Comparison of ENCODE assay signal across 12 cellular contexts in the genomic region with DNA sequence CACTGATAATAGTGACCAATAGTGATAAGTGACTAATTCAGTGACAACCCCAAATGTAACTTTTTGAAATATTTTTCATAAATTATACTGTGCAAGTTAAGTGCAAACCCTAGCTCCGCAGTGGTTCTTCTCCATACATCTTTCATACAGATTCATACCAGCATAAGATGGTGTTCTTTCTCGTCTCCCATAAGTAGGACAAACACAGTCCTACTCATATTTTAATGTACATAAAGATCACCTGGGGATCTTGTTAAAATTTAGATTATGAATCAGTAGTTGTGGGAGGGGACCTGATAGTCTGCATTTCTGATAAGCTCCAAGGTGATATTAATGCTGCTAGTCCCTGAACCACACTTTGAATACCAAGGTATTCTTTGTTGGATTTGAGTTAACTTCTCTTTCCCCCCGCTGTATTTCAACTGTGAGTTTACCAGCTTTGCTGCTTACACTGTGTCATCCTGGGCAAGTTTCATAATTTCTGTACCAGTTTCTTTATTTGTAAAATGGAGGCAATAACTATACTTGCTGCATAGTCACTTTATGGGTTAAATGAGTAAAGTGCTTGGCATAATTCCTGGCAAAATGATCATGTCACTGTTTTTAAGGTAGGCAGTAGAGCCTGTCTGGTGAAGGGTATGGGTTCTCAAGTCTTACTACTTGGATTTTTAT. TPM values are rescaled to one million over a fixed set of nuclear protein-coding genes. Genes with fewer than 3 reads are reported as not detected.
A peak's percentile ranks its signal among the peaks of the same experiment; 100 is the strongest.
DNase-seq lines count a peak whose midpoint lies in the region; ATAC-seq and TF ChIP-seq lines count a peak whose summit lies in the region.
"Had no signal": no experiment of that assay in that cellular context is flagged by ENCODE, and none has a peak within 500 bp of the region (broad histone marks: within the 10 kb centered on the region; RNA-seq: fewer than 3 reads in every experiment).

No MANE protein-coding gene starts in this region.

- H3K4me1 Mint-ChIP-seq in activated CD4-positive, alpha-beta T cell treated with anti-CD3 and anti-CD28 coated beads for 36 hours, result peaks cover 22% of the 10 kb centered on the region
- H3K4me1 Mint-ChIP-seq in activated T-cell treated with anti-CD3 and anti-CD28 coated beads, Interleukin-2, amount 50 U/mL, for 72 hours (ENCODE audit: low read depth), result peaks cover 29% of the 10 kb centered on the region
- H3K4me1 Mint-ChIP-seq in natural killer cell treated with Interleukin-12 subunit alpha and Interleukin-12 subunit beta and Interleukin-15 and Interleukin-18, amount 100 ng/mL, for 72 hours (ENCODE audit: low read depth in 2 of 2), result peaks cover 18 to 39% of the 10 kb centered on the region in 2 donors
- peaks cover 0 to 10% of the 10 kb centered on the region in 2 donors for H3K4me1 Mint-ChIP-seq in natural killer cell

- no peaks in the 10 kb centered on the region for H3K9me3 Mint-ChIP-seq in activated CD4-positive, alpha-beta T cell treated with anti-CD3 and anti-CD28 coated beads for 36 hours (ENCODE audit: low read depth)
- no peaks in the 10 kb centered on the region for H3K9me3 Mint-ChIP-seq in activated T-cell treated with anti-CD3 and anti-CD28 coated beads, Interleukin-2, amount 50 U/mL, for 72 hours
- no peaks in the 10 kb centered on the region for H3K9me3 Mint-ChIP-seq in natural killer cell treated with Interleukin-12 subunit alpha and Interleukin-12 subunit beta and Interleukin-15 and Interleukin-18, amount 100 ng/mL, for 72 hours
- no peaks in the 10 kb centered on the region for H3K9me3 Mint-ChIP-seq in natural killer cell
- H3K9me3 Mint-ChIP-seq: CD4-positive, alpha-beta T cell; H9 had no signal

- TF ChIP-seq CTCF in natural killer cell (IDR thresholded peaks at IDR 0.05), result no peak

- H3K4me3 Mint-ChIP-seq in activated CD4-positive, alpha-beta T cell treated with anti-CD3 and anti-CD28 coated beads for 36 hours, result no peak overlapping the region
- peak overlapping the region in 1 of 2 donors; percentile 71 for H3K4me3 Mint-ChIP-seq in activated T-cell treated with anti-CD3 and anti-CD28 coated beads, Interleukin-2, amount 50 U/mL, for 72 hours
- no peak overlapping the region for H3K4me3 Mint-ChIP-seq in natural killer cell treated with Interleukin-12 subunit alpha and Interleukin-12 subunit beta and Interleukin-15 and Interleukin-18, amount 100 ng/mL, for 72 hours
- no peak overlapping the region for H3K4me3 Mint-ChIP-seq in natural killer cell
- H3K4me3 Mint-ChIP-seq: CD4-positive, alpha-beta T cell; H9 had no signal

- H3K36me3 Mint-ChIP-seq in activated CD4-positive, alpha-beta T cell treated with anti-CD3 and anti-CD28 coated beads for 36 hours (ENCODE audit: low read depth), result peaks cover 23% of the 10 kb centered on the region
- H3K36me3 Mint-ChIP-seq in activated T-cell treated with anti-CD3 and anti-CD28 coated beads, Interleukin-2, amount 50 U/mL, for 72 hours (ENCODE audit: insufficient read depth in 2 of 2), result peaks cover 7 to 18% of the 10 kb centered on the region in 2 donors
- peaks cover 31% of the 10 kb centered on the region for H3K36me3 Mint-ChIP-seq in natural killer cell treated with Interleukin-12 subunit alpha and Interleukin-12 subunit beta and Interleukin-15 and Interleukin-18, amount 100 ng/mL, for 72 hours
- H3K36me3 Mint-ChIP-seq in natural killer cell, result no peaks in the 10 kb centered on the region

- peak; percentile 91 for ATAC-seq in activated CD4-positive, alpha-beta T cell treated with anti-CD3 and anti-CD28 coated beads for 36 hours
- ATAC-seq in activated T-cell treated with anti-CD3 and anti-CD28 coated beads, Interleukin-2, amount 50 U/mL, for 72 hours (replicated peaks in 1 of 2), result peak; percentile 92 to 96
- peak in 1 of 2 donors; percentile 86 for ATAC-seq in natural killer cell treated with Interleukin-12 subunit alpha and Interleukin-12 subunit beta and Interleukin-15 and Interleukin-18, amount 100 ng/mL, for 72 hours
- ATAC-seq in natural killer cell, result no peak
- ATAC-seq: A549 had no signal

- POLR2A ChIA-PET in activated CD4-positive, alpha-beta T cell treated with anti-CD3 and anti-CD28 coated beads for 36 hours (lab: Charles Lee), result no interaction called here

- DNase-seq in activated CD4-positive, alpha-beta T cell treated with anti-CD3 and anti-CD28 coated beads for 36 hours, result no peak
- DNase-seq in activated CD4-positive, alpha-beta T cell treated with anti-CD3 and anti-CD28 coated beads for 1 hour, result no peak
- DNase-seq in activated T-cell treated with anti-CD3 and anti-CD28 coated beads, Interleukin-2, amount 50 U/mL, for 72 hours, result peak in 1 of 2 donors; percentile 12
- no peak for DNase-seq in activated T-cell treated with anti-CD3 and anti-CD28 coated beads, Interleukin-2, amount 50 U/mL, for 1 hour
- no peak for DNase-seq in natural killer cell treated with Interleukin-12 subunit alpha and Interleukin-12 subunit beta and Interleukin-15 and Interleukin-18, amount 100 ng/mL, for 72 hours (ENCODE audit: low spot score)
- DNase-seq in natural killer cell (no peak), dedifferentiated amniotic fluid mesenchymal stem cell (ENCODE audit: extremely low spot score) (no peak)
- DNase-seq: AML-193; Caco-2; CD4-positive, alpha-beta T cell; H9 had no signal

- intact Hi-C loops in activated CD4-positive, alpha-beta T cell treated with anti-CD3 and anti-CD28 coated beads for 36 hours (cut with DNase I, micrococcal nuclease), result loop anchor here (1.0 to 5.0 kb wide), 5 partner anchors 36 to 113 kb away; a partner anchor contains a TSS
- intact Hi-C loops in natural killer cell (cut with micrococcal nuclease), result loop anchor here (5.0 kb wide), 2 partner anchors 113 to 853 kb away; no protein-coding TSS in a partner anchor

- H3K27ac Mint-ChIP-seq in activated CD4-positive, alpha-beta T cell treated with anti-CD3 and anti-CD28 coated beads for 36 hours, result no peak overlapping the region
- H3K27ac Mint-ChIP-seq in activated T-cell treated with anti-CD3 and anti-CD28 coated beads, Interleukin-2, amount 50 U/mL, for 72 hours, result peak overlapping the region; percentile 85
- peak overlapping the region; percentile 4 to 61 for H3K27ac Mint-ChIP-seq in natural killer cell treated with Interleukin-12 subunit alpha and Interleukin-12 subunit beta and Interleukin-15 and Interleukin-18, amount 100 ng/mL, for 72 hours
- H3K27ac Mint-ChIP-seq in natural killer cell, result no peak overlapping the region
- H3K27ac Mint-ChIP-seq: CD4-positive, alpha-beta T cell; H9 had no signal

- H3K27me3 Mint-ChIP-seq in activated CD4-positive, alpha-beta T cell treated with anti-CD3 and anti-CD28 coated beads for 36 hours, result no peaks in the 10 kb centered on the region
- no peaks in the 10 kb centered on the region for H3K27me3 Mint-ChIP-seq in activated T-cell treated with anti-CD3 and anti-CD28 coated beads, Interleukin-2, amount 50 U/mL, for 72 hours (ENCODE audit: low read depth)
- H3K27me3 Mint-ChIP-seq in natural killer cell treated with Interleukin-12 subunit alpha and Interleukin-12 subunit beta and Interleukin-15 and Interleukin-18, amount 100 ng/mL, for 72 hours, result no peaks in the 10 kb centered on the region
- no peaks in the 10 kb centered on the region for H3K27me3 Mint-ChIP-seq in natural killer cell (ENCODE audit: low read depth in 2 of 2)
- H3K27me3 Mint-ChIP-seq: CD4-positive, alpha-beta T cell had no signal

- CTCF ChIA-PET in activated CD4-positive, alpha-beta T cell treated with anti-CD3 and anti-CD28 coated beads for 36 hours (lab: Charles Lee), result interaction anchor here (0.9 to 2.0 kb wide), 8 partner anchors 9 to 817 kb away, joined by 3 to 8 read pairs (median 4); no protein-coding TSS in a partner anchor

RNA-seq across cellular contexts. Expression of a gene that starts 34.7 kb away (rescaled TPM):
- 10 to 100 TPM; 22.4 to 27.4 TPM for total RNA-seq in activated CD4-positive, alpha-beta T cell treated with anti-CD3 and anti-CD28 coated beads for 36 hours
- total RNA-seq in activated T-cell treated with anti-CD3 and anti-CD28 coated beads, Interleukin-2, amount 50 U/mL, for 72 hours, result 10 to 100 TPM; 37.3 to 41.7 TPM
- total RNA-seq in natural killer cell treated with Interleukin-12 subunit alpha and Interleukin-12 subunit beta and Interleukin-15 and Interleukin-18, amount 100 ng/mL, for 72 hours, result 10 to 100 TPM; 22.5 to 35.1 TPM
- 10 to 100 TPM; 52.5 to 60.4 (median 54.7) TPM for total RNA-seq in natural killer cell

RNA-seq across cellular contexts. Expression of a gene that starts 56.0 kb away (rescaled TPM):
- 10 to 100 TPM; 21.3 to 28.9 TPM for total RNA-seq in activated CD4-positive, alpha-beta T cell treated with anti-CD3 and anti-CD28 coated beads for 36 hours
- total RNA-seq in activated T-cell treated with anti-CD3 and anti-CD28 coated beads, Interleukin-2, amount 50 U/mL, for 72 hours, result 10 to 100 TPM; 19.1 to 20.1 TPM
- 10 to 100 TPM; 13.2 to 30.8 TPM for total RNA-seq in natural killer cell treated with Interleukin-12 subunit alpha and Interleukin-12 subunit beta and Interleukin-15 and Interleukin-18, amount 100 ng/mL, for 72 hours
- 10 to 100 TPM; 11.9 to 16.7 (median 12.2) TPM for total RNA-seq in natural killer cell

RNA-seq across cellular contexts. Expression of a gene that starts 56.2 kb away (rescaled TPM):
- total RNA-seq in activated CD4-positive, alpha-beta T cell treated with anti-CD3 and anti-CD28 coated beads for 36 hours, result 10 to 100 TPM; 85.4 to 95.5 TPM
- 100 to 1,000 TPM; 139 to 163 TPM for total RNA-seq in activated T-cell treated with anti-CD3 and anti-CD28 coated beads, Interleukin-2, amount 50 U/mL, for 72 hours
- total RNA-seq in natural killer cell treated with Interleukin-12 subunit alpha and Interleukin-12 subunit beta and Interleukin-15 and Interleukin-18, amount 100 ng/mL, for 72 hours, result 10 to 100 TPM; 75.4 to 81.7 TPM
- total RNA-seq in natural killer cell, result 100 to 1,000 TPM in 2 of 3 donors, 10 to 100 TPM in 1; 99.8 to 103 (median 101) TPM

Comparison
In these comparisons a context has a peak if more than half of its experiments do, and no peak if none do; other contexts are left out.
1. H3K27ac Mint-ChIP-seq: peak in activated T-cell treated with anti-CD3 and anti-CD28 coated beads, Interleukin-2, amount 50 U/mL, for 72 hours (single experiment) and natural killer cell treated with Interleukin-12 subunit alpha and Interleukin-12 subunit beta and Interleukin-15 and Interleukin-18, amount 100 ng/mL, for 72 hours (2 of 2); none in activated CD4-positive, alpha-beta T cell treated with anti-CD3 and anti-CD28 coated beads for 36 hours (single experiment) and natural killer cell (0 of 2).
2. ATAC-seq: peak in activated CD4-positive, alpha-beta T cell treated with anti-CD3 and anti-CD28 coated beads for 36 hours (single experiment) and activated T-cell treated with anti-CD3 and anti-CD28 coated beads, Interleukin-2, amount 50 U/mL, for 72 hours (2 of 2); none in natural killer cell (0 of 3).